ENCODE assay signal across 8 cellular contexts in genomic region chr22:46748948-46749681, GRCh38. TPM values are rescaled to one million over a fixed set of nuclear protein-coding genes. Genes with fewer than 3 reads are reported as not detected.
DNase-seq lines count a peak whose midpoint lies in the region; ATAC-seq lines count a peak whose summit lies in the region.

No MANE protein-coding gene starts in this region.

- no peaks in the 10 kb centered on the region for H3K9me3 Mint-ChIP-seq in activated naive CD8-positive, alpha-beta T cell treated with anti-CD3 and anti-CD28 coated beads, Interleukin-2, amount 10 ng/mL, durations not matched to agents 7 days and 5 days
- H3K9me3 Mint-ChIP-seq in naive B cell = no peaks in the 10 kb centered on the region

- H3K27ac ChIP-seq in BLaER1 treated with 17β-estradiol and CSF1 and Interleukin-3, amounts not matched to agents 10 nM and 100 nM = peak overlapping the region; percentile 38 to 96 (median 91); a peak in 21 of 22 replicates

- DNase-seq in RPMI7951 (ENCODE audit: low read depth) (peak; percentile 53), naive B cell (no peak), NCI-H1436 (lab: John Stamatoyannopoulos, UW) (no peak), NCI-H748 (lab: John Stamatoyannopoulos, UW; ENCODE audit: unreplicated experiment) (no peak), SHP77 treated with DMSO at 0.1 percent for 48 hours (lab: John Stamatoyannopoulos, UW) (no peak)
- DNase-seq in activated naive CD8-positive, alpha-beta T cell treated with anti-CD3 and anti-CD28 coated beads, Interleukin-2, amount 10 ng/mL, durations not matched to agents 7 days and 5 days = peak; percentile 68

- peak; percentile 97 for ATAC-seq in activated naive CD8-positive, alpha-beta T cell treated with anti-CD3 and anti-CD28 coated beads, Interleukin-2, amount 10 ng/mL, durations not matched to agents 7 days and 5 days (ENCODE audit: low read depth)
- ATAC-seq in naive B cell (ENCODE audit: low read depth in 2 of 2) (peak; percentile 86), GM19035 (IDR thresholded peaks at IDR 0.05; ENCODE audit: unreplicated experiment) (no peak)

- H3K4me2 ChIP-seq in BLaER1 treated with 17β-estradiol and CSF1 and Interleukin-3, amounts not matched to agents 10 nM and 100 nM = peak overlapping the region; percentile 84 to 97 (median 91)

- H3K27me3 Mint-ChIP-seq in activated naive CD8-positive, alpha-beta T cell treated with anti-CD3 and anti-CD28 coated beads, Interleukin-2, amount 10 ng/mL, durations not matched to agents 7 days and 5 days = peaks cover 3% of the 10 kb centered on the region
- H3K27me3 Mint-ChIP-seq in naive B cell = peaks cover 0 to 31% (median 30%) of the 10 kb centered on the region in 3 donors

- no peaks in the 10 kb centered on the region for H3K36me3 Mint-ChIP-seq in activated naive CD8-positive, alpha-beta T cell treated with anti-CD3 and anti-CD28 coated beads, Interleukin-2, amount 10 ng/mL, durations not matched to agents 7 days and 5 days
- H3K36me3 Mint-ChIP-seq in naive B cell = no peaks in the 10 kb centered on the region

- H3K9me3 ChIP-seq in BLaER1 treated with 17β-estradiol and CSF1 and Interleukin-3, amounts not matched to agents 10 nM and 100 nM (replicated peaks in 1 of 11) = peaks cover 0 to 5% (median 0%) of the 10 kb centered on the region in 11 experiments; a peak in 4 of 22 replicates

- peaks cover 56 to 76% (median 63%) of the 10 kb centered on the region in 10 experiments for H3K4me1 ChIP-seq in BLaER1 treated with 17β-estradiol and CSF1 and Interleukin-3, amounts not matched to agents 10 nM and 100 nM

- peak overlapping the region; percentile 16 to 83 (median 79); a peak in 20 of 22 replicates for H3K9ac ChIP-seq in BLaER1 treated with 17β-estradiol and CSF1 and Interleukin-3, amounts not matched to agents 10 nM and 100 nM

- no peaks in the 10 kb centered on the region for H4K20me1 ChIP-seq in BLaER1 treated with 17β-estradiol and CSF1 and Interleukin-3, amounts not matched to agents 10 nM and 100 nM

- peak overlapping the region in 7 of 10 experiments; percentile 4 to 53 (median 46); a peak in 13 of 20 replicates for H3K4me3 ChIP-seq in BLaER1 treated with 17β-estradiol and CSF1 and Interleukin-3, amounts not matched to agents 10 nM and 100 nM

- POLR2A ChIA-PET in activated naive CD8-positive, alpha-beta T cell treated with anti-CD3 and anti-CD28 coated beads, Interleukin-2, amount 10 ng/mL, durations not matched to agents 7 days and 5 days (lab: Charles Lee) = interaction anchor here (1.0 to 4.2 kb wide), 7 partner anchors 9 to 136 kb away, joined by 3 to 55 read pairs (median 10); partner anchors contain the start of gene TBC1D22A

- H3K27me3 ChIP-seq in BLaER1 treated with 17β-estradiol and CSF1 and Interleukin-3, amounts not matched to agents 10 nM and 100 nM = no peaks in the 10 kb centered on the region

- H3K4me1 Mint-ChIP-seq in activated naive CD8-positive, alpha-beta T cell treated with anti-CD3 and anti-CD28 coated beads, Interleukin-2, amount 10 ng/mL, durations not matched to agents 7 days and 5 days = peaks cover 22% of the 10 kb centered on the region
- peaks cover 23 to 37% (median 28%) of the 10 kb centered on the region in 3 donors for H3K4me1 Mint-ChIP-seq in naive B cell

- H3K36me3 ChIP-seq in BLaER1 treated with 17β-estradiol and CSF1 and Interleukin-3, amounts not matched to agents 10 nM and 100 nM = no peaks in the 10 kb centered on the region

- H3K4me3 Mint-ChIP-seq in activated naive CD8-positive, alpha-beta T cell treated with anti-CD3 and anti-CD28 coated beads, Interleukin-2, amount 10 ng/mL, durations not matched to agents 7 days and 5 days = peak overlapping the region; percentile 71
- H3K4me3 Mint-ChIP-seq in naive B cell = peak overlapping the region in 7 of 8 donors; percentile 27 to 84 (median 69)

- peak overlapping the region; percentile 97 for H3K27ac Mint-ChIP-seq in activated naive CD8-positive, alpha-beta T cell treated with anti-CD3 and anti-CD28 coated beads, Interleukin-2, amount 10 ng/mL, durations not matched to agents 7 days and 5 days
- H3K27ac Mint-ChIP-seq in naive B cell = peak overlapping the region; percentile 52 to 94 (median 72)

RNA-seq across cellular contexts. Expression of gene CERK, which starts 11.1 kb away (rescaled TPM):
- total RNA-seq in RPMI7951 (2014; rRNA removed; shearing (Covaris generic)) = 24.0 and 31.1 TPM in 2 replicates
- 10 to 100 TPM; 90.8 to 94.9 TPM for total RNA-seq in activated naive CD8-positive, alpha-beta T cell treated with anti-CD3 and anti-CD28 coated beads, Interleukin-2, amount 10 ng/mL, durations not matched to agents 7 days and 5 days
- polyA plus RNA-seq in naive B cell (ENCODE audit: low read depth in 6 of 6) = 10 to 100 TPM in 5 of 6 donors, 1 to 10 TPM in 1; 7.6 to 31.2 (median 19.2) TPM

RNA-seq across cellular contexts. Expression of gene TBC1D22A, which starts 13.3 kb away (rescaled TPM):
- total RNA-seq in RPMI7951 (2014; rRNA removed; shearing (Covaris generic)) = 7.1 and 7.2 TPM in 2 replicates
- total RNA-seq in activated naive CD8-positive, alpha-beta T cell treated with anti-CD3 and anti-CD28 coated beads, Interleukin-2, amount 10 ng/mL, durations not matched to agents 7 days and 5 days = 10 to 100 TPM; 47.2 to 49.1 TPM
- polyA plus RNA-seq in naive B cell (ENCODE audit: low read depth in 6 of 6) = 10 to 100 TPM; 47.2 to 74.5 (median 62.6) TPM

Comparison
In these comparisons a context has a peak if more than half of its experiments do, and no peak if none do; other contexts are left out.
1. DNase-seq: peak in RPMI7951 (single experiment) and activated naive CD8-positive, alpha-beta T cell treated with anti-CD3 and anti-CD28 coated beads, Interleukin-2, amount 10 ng/mL, durations not matched to agents 7 days and 5 days (single experiment); none in naive B cell (single experiment), NCI-H1436 (single experiment), NCI-H748 (single experiment) and SHP77 treated with DMSO at 0.1 percent for 48 hours (single experiment).